1 cellular context compared by ENCODE assay signal in the genomic region with DNA sequence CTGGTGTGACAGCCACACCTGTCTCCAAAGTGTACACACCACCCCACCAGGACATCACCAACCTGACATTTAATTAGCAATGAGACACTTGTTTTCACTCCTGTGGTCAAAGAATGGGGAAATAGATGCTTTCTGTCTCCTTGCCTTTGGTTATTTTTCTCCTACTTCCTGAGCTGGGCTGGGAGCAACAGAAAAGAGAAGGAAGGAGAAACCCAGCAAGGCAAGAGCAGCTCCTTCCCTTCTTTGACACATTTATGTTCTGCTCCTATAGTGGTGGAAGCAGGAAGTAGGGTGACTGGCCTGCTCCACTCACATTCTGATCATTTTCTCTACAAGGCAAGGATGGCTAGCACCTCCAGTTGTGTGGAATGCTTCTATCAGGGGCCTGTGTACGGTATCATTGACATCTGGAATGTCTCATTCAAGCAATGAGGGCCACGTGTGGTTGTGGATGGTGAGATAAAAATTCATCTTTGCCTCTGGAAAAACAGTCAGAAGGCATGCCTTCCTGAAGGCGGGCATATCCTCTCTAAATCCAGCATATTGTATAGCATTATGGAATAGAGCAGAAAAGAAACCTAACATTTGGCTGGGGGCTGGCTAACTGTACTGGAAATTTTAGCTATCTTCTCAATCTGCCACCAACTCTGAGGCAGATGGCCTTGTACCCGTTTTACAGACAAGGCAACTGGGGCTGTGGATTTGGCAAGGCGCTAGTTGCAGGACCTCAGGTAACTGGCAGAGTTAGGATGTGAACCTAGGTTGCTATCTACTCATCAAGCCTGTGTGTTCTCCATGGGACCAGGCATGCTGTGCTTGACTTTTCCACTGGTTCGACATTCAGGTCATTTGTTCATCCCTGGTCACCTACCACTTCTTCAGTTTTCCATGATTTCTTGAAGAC.
TF ChIP-seq lines count a peak whose summit lies in the region.

No MANE protein-coding gene starts in this region.

TF ChIP-seq in HCT116, 20 proteins besides CTCF, POLR2A, EP300 and RAD21 (continued from another document):
- TF ChIP-seq FOSL1 (IDR thresholded peaks at IDR 0.05; ENCODE audit: low read depth) (no peak), SRF (IDR thresholded peaks at IDR 0.05; ENCODE audit: low read depth) (no peak), ELF1 (IDR thresholded peaks at IDR 0.05; ENCODE audit: borderline replicate concordance, low read depth) (no peak), JUND (IDR thresholded peaks at IDR 0.05) (no peak), EZH2 (IDR thresholded peaks at IDR 0.05) (no peak), ZFX (IDR thresholded peaks at IDR 0.05) (no peak), YY1 (IDR thresholded peaks at IDR 0.05; ENCODE audit: extremely low read depth, insufficient replicate concordance, low read depth, low read length) (no peak), TCF7L2 (IDR thresholded peaks at IDR 0.05; ENCODE audit: borderline replicate concordance, extremely low read depth, insufficient read depth, insufficient read length) (no peak), CEBPB (IDR thresholded peaks at IDR 0.05; ENCODE audit: low read depth) (no peak), EGR1 (IDR thresholded peaks at IDR 0.05; ENCODE audit: low read depth) (no peak), POLR2AphosphoS5 (IDR thresholded peaks at IDR 0.05; ENCODE audit: low read depth, low read length) (no peak), CBX3 (IDR thresholded peaks at IDR 0.05; ENCODE audit: low read depth) (no peak)
- TF ChIP-seq, protein P1, sequence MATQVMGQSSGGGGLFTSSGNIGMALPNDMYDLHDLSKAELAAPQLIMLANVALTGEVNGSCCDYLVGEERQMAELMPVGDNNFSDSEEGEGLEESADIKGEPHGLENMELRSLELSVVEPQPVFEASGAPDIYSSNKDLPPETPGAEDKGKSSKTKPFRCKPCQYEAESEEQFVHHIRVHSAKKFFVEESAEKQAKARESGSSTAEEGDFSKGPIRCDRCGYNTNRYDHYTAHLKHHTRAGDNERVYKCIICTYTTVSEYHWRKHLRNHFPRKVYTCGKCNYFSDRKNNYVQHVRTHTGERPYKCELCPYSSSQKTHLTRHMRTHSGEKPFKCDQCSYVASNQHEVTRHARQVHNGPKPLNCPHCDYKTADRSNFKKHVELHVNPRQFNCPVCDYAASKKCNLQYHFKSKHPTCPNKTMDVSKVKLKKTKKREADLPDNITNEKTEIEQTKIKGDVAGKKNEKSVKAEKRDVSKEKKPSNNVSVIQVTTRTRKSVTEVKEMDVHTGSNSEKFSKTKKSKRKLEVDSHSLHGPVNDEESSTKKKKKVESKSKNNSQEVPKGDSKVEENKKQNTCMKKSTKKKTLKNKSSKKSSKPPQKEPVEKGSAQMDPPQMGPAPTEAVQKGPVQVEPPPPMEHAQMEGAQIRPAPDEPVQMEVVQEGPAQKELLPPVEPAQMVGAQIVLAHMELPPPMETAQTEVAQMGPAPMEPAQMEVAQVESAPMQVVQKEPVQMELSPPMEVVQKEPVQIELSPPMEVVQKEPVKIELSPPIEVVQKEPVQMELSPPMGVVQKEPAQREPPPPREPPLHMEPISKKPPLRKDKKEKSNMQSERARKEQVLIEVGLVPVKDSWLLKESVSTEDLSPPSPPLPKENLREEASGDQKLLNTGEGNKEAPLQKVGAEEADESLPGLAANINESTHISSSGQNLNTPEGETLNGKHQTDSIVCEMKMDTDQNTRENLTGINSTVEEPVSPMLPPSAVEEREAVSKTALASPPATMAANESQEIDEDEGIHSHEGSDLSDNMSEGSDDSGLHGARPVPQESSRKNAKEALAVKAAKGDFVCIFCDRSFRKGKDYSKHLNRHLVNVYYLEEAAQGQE (IDR thresholded peaks at IDR 0.05; ENCODE audit: low read depth), result no peak
